In the genomic region with DNA sequence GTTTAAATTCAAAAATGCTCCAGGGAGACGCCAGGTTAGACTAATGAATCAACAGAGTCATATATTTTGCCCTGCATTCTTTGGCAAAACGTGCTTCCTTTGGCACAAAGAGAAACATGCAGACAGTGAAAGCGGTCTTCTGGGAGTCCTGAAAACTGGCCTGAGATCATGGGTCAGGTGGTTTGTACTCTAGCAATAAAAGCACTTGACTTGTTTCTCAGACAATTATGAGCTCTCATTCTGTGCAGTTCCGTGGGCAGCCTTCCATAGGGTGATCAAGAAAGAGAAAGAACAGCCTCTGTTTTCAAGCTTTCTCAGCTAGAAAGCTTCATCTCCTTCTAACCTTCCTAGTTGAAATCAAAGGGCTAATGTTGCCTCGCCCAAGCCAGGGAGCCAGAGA, we compare ENCODE assay signal across 24 cellular contexts.
DNase-seq lines count a peak whose midpoint lies in the region; ATAC-seq and TF ChIP-seq lines count a peak whose summit lies in the region.
"Had no signal": no experiment of that assay in that cellular context is flagged by ENCODE, and none has a peak within 500 bp of the region (broad histone marks: within the 10 kb centered on the region; RNA-seq: fewer than 3 reads in every experiment).

No MANE protein-coding gene starts in this region.

- CTCF ChIA-PET in activated CD4-positive, alpha-beta memory T cell treated with anti-CD3 and anti-CD28 coated beads for 36 hours (lab: Charles Lee) = interaction anchor here (0.7 kb wide), 1 partner anchor 39 kb away, joined by 3 read pairs; no protein-coding TSS in a partner anchor

- no peak overlapping the region for H3K4me3 ChIP-seq in testis
- H3K4me3 ChIP-seq: colonic mucosa, hepatocyte, ovary, transverse colon had no signal

- no peaks in the 10 kb centered on the region for H3K36me3 Mint-ChIP-seq in activated CD4-positive, alpha-beta memory T cell treated with anti-CD3 and anti-CD28 coated beads for 36 hours
- H3K36me3 Mint-ChIP-seq: activated naive CD8-positive, alpha-beta T cell; CD4-positive, alpha-beta memory T cell; stimulated activated naive B cell treated with anti-CD40 and anti-IgM and Interleukin-4, amounts not matched to agents 10 μg/mL and 1 μg/mL and 100 μg/mL, for 72 hours; T-cell had no signal

- no peaks in the 10 kb centered on the region for H3K36me3 ChIP-seq in testis (ENCODE audit: low read depth, missing control alignments)
- H3K36me3 ChIP-seq: colonic mucosa, ovary, transverse colon had no signal

- H3K9me3 ChIP-seq in testis = no peaks in the 10 kb centered on the region
- H3K9me3 ChIP-seq: colonic mucosa, ovary, transverse colon had no signal

- no peak overlapping the region for H3K4me3 Mint-ChIP-seq in activated CD4-positive, alpha-beta memory T cell treated with anti-CD3 and anti-CD28 coated beads for 36 hours
- H3K4me3 Mint-ChIP-seq: activated naive CD8-positive, alpha-beta T cell; activated T-helper 17 cell treated with anti-CD3 and anti-CD28 coated beads, Interleukin-2, amount 50 U/mL, for 72 hours; CD4-positive, alpha-beta memory T cell; stimulated activated naive B cell treated with anti-CD40 and anti-IgM and Interleukin-4, amounts not matched to agents 10 μg/mL and 1 μg/mL and 100 μg/mL, for 72 hours; T-cell had no signal

- H3K27ac ChIP-seq in testis = no peak overlapping the region
- H3K27ac ChIP-seq: colonic mucosa, hepatocyte, ovary, transverse colon had no signal

- peaks cover 5% of the 10 kb centered on the region for H3K4me1 ChIP-seq in testis
- H3K4me1 ChIP-seq: colonic mucosa had no signal

- no peaks in the 10 kb centered on the region for H3K4me1 Mint-ChIP-seq in activated CD4-positive, alpha-beta memory T cell treated with anti-CD3 and anti-CD28 coated beads for 36 hours (ENCODE audit: low read depth)
- H3K4me1 Mint-ChIP-seq: activated T-helper 17 cell treated with anti-CD3 and anti-CD28 coated beads, Interleukin-2, amount 50 U/mL, for 72 hours; CD4-positive, alpha-beta memory T cell; stimulated activated naive B cell treated with anti-CD40 and anti-IgM and Interleukin-4, amounts not matched to agents 10 μg/mL and 1 μg/mL and 100 μg/mL, for 72 hours; T-cell had no signal

- DNase-seq in NCI-H1092 treated with DMSO at 0.1 percent for 48 hours (lab: John Stamatoyannopoulos, UW) (peak; percentile 16), NCI-H69 (lab: John Stamatoyannopoulos, UW) (peak; percentile 62), medulla oblongata (ENCODE audit: extremely low spot score) (peak; percentile 66), testis (peak; percentile 67), DMS53 treated with DMSO at 0.1 percent for 48 hours (lab: John Stamatoyannopoulos, UW; ENCODE audit: unreplicated experiment) (no peak)
- no peak for DNase-seq in activated CD4-positive, alpha-beta memory T cell treated with anti-CD3 and anti-CD28 coated beads for 36 hours
- DNase-seq: activated CD4-positive, alpha-beta T cell treated with anti-CD3 and anti-CD28 coated beads for 4 hours; CD4-positive, alpha-beta memory T cell; colonic mucosa; DND-41; foreskin fibroblast; NCI-H187; NCI-H524; SHP77; stimulated activated CD4-positive, alpha-beta T cell treated with anti-CD3 and anti-CD28 coated beads, Interleukin-1b, Interleukin-23, amount 100 ng/mL, for 48 hours; stimulated activated naive B cell treated with anti-CD40 and anti-IgM and Interleukin-4, amounts not matched to agents 10 μg/mL and 1 μg/mL and 100 μg/mL, for 72 hours; T-cell; transverse colon had no signal

- no peaks in the 10 kb centered on the region for H3K27me3 Mint-ChIP-seq in activated CD4-positive, alpha-beta memory T cell treated with anti-CD3 and anti-CD28 coated beads for 36 hours
- H3K27me3 Mint-ChIP-seq: activated naive CD8-positive, alpha-beta T cell had no signal

- H3K9me3 Mint-ChIP-seq in activated CD4-positive, alpha-beta memory T cell treated with anti-CD3 and anti-CD28 coated beads for 36 hours = no peaks in the 10 kb centered on the region
- H3K9me3 Mint-ChIP-seq: activated T-helper 17 cell treated with anti-CD3 and anti-CD28 coated beads, Interleukin-2, amount 50 U/mL, for 72 hours; stimulated activated naive B cell treated with anti-CD40 and anti-IgM and Interleukin-4, amounts not matched to agents 10 μg/mL and 1 μg/mL and 100 μg/mL, for 72 hours; T-cell had no signal

- H3K27ac Mint-ChIP-seq in activated CD4-positive, alpha-beta memory T cell treated with anti-CD3 and anti-CD28 coated beads for 36 hours = no peak overlapping the region
- H3K27ac Mint-ChIP-seq: activated naive CD8-positive, alpha-beta T cell; activated T-helper 17 cell treated with anti-CD3 and anti-CD28 coated beads, Interleukin-2, amount 50 U/mL, for 72 hours; CD4-positive, alpha-beta memory T cell; stimulated activated naive B cell treated with anti-CD40 and anti-IgM and Interleukin-4, amounts not matched to agents 10 μg/mL and 1 μg/mL and 100 μg/mL, for 72 hours; T-cell had no signal

- POLR2A ChIA-PET in activated CD4-positive, alpha-beta memory T cell treated with anti-CD3 and anti-CD28 coated beads for 36 hours (lab: Charles Lee) = no interaction called here

- intact Hi-C loops in testis (cut with DNase I; ENCODE audit: low total_unique reads) = no loop called here
- intact Hi-C loops in activated CD4-positive, alpha-beta memory T cell treated with anti-CD3 and anti-CD28 coated beads for 36 hours (cut with micrococcal nuclease) = no loop called here

- WGBS in testis, 2 donors = 33 to 34% methylated on average over 5 of the region's 5 CpGs

- no peak for TF ChIP-seq POLR2A in testis (IDR thresholded peaks at IDR 0.05)

- no peak for ATAC-seq in esophagus mucosa
- ATAC-seq in HG03039 (IDR thresholded peaks at IDR 0.05; ENCODE audit: unreplicated experiment) = no peak
- ATAC-seq: activated T-helper 17 cell treated with anti-CD3 and anti-CD28 coated beads, Interleukin-2, amount 50 U/mL, for 72 hours; stimulated activated naive B cell treated with anti-CD40 and anti-IgM and Interleukin-4, amounts not matched to agents 10 μg/mL and 1 μg/mL and 100 μg/mL, for 72 hours; T-cell had no signal

- no peak for TF ChIP-seq CTCF in testis (IDR thresholded peaks at IDR 0.05)

- H3K27me3 ChIP-seq in testis = no peaks in the 10 kb centered on the region
- H3K27me3 ChIP-seq: colonic mucosa, hepatocyte, ovary, transverse colon had no signal

Comparison
In these comparisons a context has a peak if more than half of its experiments do, and no peak if none do; other contexts are left out.
1. DNase-seq: peak in NCI-H1092 treated with DMSO at 0.1 percent for 48 hours (single experiment), NCI-H69 (single experiment), medulla oblongata (single experiment) and testis (single experiment); none in DMS53 treated with DMSO at 0.1 percent for 48 hours (single experiment) and activated CD4-positive, alpha-beta memory T cell treated with anti-CD3 and anti-CD28 coated beads for 36 hours (single experiment).